ENCODE assay signal across 12 cellular contexts in the genomic region with DNA sequence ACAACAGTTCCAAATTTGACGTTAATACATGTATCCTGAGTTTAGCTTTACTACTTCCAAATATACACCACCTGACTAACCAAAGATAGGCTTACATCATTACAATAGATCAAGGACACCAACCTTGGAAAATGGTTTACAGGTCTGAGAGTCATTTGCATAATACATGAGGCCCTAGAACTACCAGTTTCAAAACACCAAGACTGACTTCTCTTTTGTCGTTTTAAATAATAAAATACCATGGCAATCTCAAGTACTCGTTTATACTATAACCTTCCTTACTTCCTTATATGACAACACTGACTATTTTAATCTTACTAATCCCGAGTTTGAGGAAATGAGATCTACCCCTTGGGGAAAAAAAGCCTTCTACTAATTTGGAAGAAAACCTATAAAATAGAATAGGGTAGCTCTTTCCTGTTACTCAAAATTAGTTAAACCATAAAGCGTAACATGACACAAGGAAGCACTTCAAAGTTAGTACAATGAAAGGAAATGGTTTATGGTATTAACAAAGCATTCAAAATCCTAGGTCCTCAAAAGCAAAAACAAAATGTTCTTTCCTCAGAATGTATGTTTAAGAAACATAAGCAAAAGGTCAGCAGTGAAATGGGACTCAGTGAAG. TPM values are rescaled to one million over a fixed set of nuclear protein-coding genes. Genes with fewer than 3 reads are reported as not detected.
A peak's percentile ranks its signal among the peaks of the same experiment; 100 is the strongest.
DNase-seq lines count a peak whose midpoint lies in the region; ATAC-seq and TF ChIP-seq lines count a peak whose summit lies in the region.
"Had no signal": no experiment of that assay in that cellular context is flagged by ENCODE, and none has a peak within 500 bp of the region (broad histone marks: within the 10 kb centered on the region; RNA-seq: fewer than 3 reads in every experiment).

No MANE protein-coding gene starts in this region.

- DNase-seq in CD14-positive monocyte (ENCODE audit: low spot score) = no peak
- DNase-seq in activated B cell treated with CpG ODN at 0.5 μM for 24 hours = no peak
- DNase-seq in NCI-H2081 treated with DMSO at 0.1 percent for 48 hours (lab: John Stamatoyannopoulos, UW) = no peak
- DNase-seq in NCI-H345 treated with DMSO at 0.1 percent for 48 hours (lab: John Stamatoyannopoulos, UW; ENCODE audit: unreplicated experiment) = no peak
- no peak for DNase-seq in left ventricle myocardium superior
- DNase-seq in DMS 273 treated with DMSO at 0.1 percent for 48 hours (lab: John Stamatoyannopoulos, UW) = no peak
- DNase-seq: activated CD8-positive, alpha-beta memory T cell treated with anti-CD3 and anti-CD28 coated beads, Interleukin-2, amount 10 ng/mL, durations not matched to agents 7 days and 5 days; AML-193; NCI-H82; stimulated activated CD4-positive, alpha-beta T cell treated with anti-CD3 and anti-CD28 coated beads, Interleukin-2, amount 100 ng/mL, for 48 hours had no signal

- no peaks in the 10 kb centered on the region for H3K27me3 Mint-ChIP-seq in CD14-positive monocyte (ENCODE audit: low read depth in 3 of 3)
- H3K27me3 Mint-ChIP-seq in activated B cell treated with CpG ODN at 0.5 μM for 24 hours = no peaks in the 10 kb centered on the region
- H3K27me3 Mint-ChIP-seq: activated CD8-positive, alpha-beta memory T cell treated with anti-CD3 and anti-CD28 coated beads, Interleukin-2, amount 10 ng/mL, durations not matched to agents 7 days and 5 days had no signal

- no peaks in the 10 kb centered on the region for H3K9me3 Mint-ChIP-seq in CD14-positive monocyte
- no peaks in the 10 kb centered on the region for H3K9me3 Mint-ChIP-seq in activated B cell treated with CpG ODN at 0.5 μM for 24 hours

- intact Hi-C loops in CD14-positive monocyte (cut with micrococcal nuclease) (no loop called here), activated B cell treated with CpG ODN at 0.5 μM for 24 hours (cut with micrococcal nuclease) (loop anchor here (5.0 kb wide), 1 partner anchor 42 kb away; a partner anchor contains a TSS), left ventricle myocardium superior (cut with micrococcal nuclease) (no loop called here)

- H3K36me3 Mint-ChIP-seq in CD14-positive monocyte = peaks cover 80 to 81% of the 10 kb centered on the region in 2 donors
- peaks cover 84% of the 10 kb centered on the region for H3K36me3 Mint-ChIP-seq in activated B cell treated with CpG ODN at 0.5 μM for 24 hours (ENCODE audit: low read depth)

- TF ChIP-seq CTCF in CD14-positive monocyte (IDR thresholded peaks at IDR 0.05) (no peak), activated B cell treated with CpG ODN at 0.5 μM for 24 hours (IDR thresholded peaks at IDR 0.05) (no peak)

- POLR2A ChIA-PET in activated B cell treated with CpG ODN at 0.5 μM for 24 hours (lab: Charles Lee) = interaction anchor here (0.5 kb wide), 1 partner anchor 32 kb away, joined by 3 read pairs; no protein-coding TSS in a partner anchor

- CTCF ChIA-PET in activated B cell treated with CpG ODN at 0.5 μM for 24 hours (lab: Charles Lee) = interaction anchor here (0.9 kb wide), 1 partner anchor 45 kb away, joined by 4 read pairs; no protein-coding TSS in a partner anchor

- H3K27ac Mint-ChIP-seq in CD14-positive monocyte = peak overlapping the region; percentile 31 to 89 (median 74)
- H3K27ac Mint-ChIP-seq in activated B cell treated with CpG ODN at 0.5 μM for 24 hours = peak overlapping the region; percentile 74
- H3K27ac Mint-ChIP-seq: activated CD8-positive, alpha-beta memory T cell treated with anti-CD3 and anti-CD28 coated beads, Interleukin-2, amount 10 ng/mL, durations not matched to agents 7 days and 5 days had no signal

- H3K4me3 Mint-ChIP-seq in CD14-positive monocyte (no peak overlapping the region), activated B cell treated with CpG ODN at 0.5 μM for 24 hours (no peak overlapping the region)
- H3K4me3 Mint-ChIP-seq: activated CD8-positive, alpha-beta memory T cell treated with anti-CD3 and anti-CD28 coated beads, Interleukin-2, amount 10 ng/mL, durations not matched to agents 7 days and 5 days had no signal

- ATAC-seq in GM19463 (IDR thresholded peaks at IDR 0.05; ENCODE audit: unreplicated experiment) (peak; percentile 83), HG03108 (IDR thresholded peaks at IDR 0.05; ENCODE audit: unreplicated experiment) (peak; percentile 89), activated B cell treated with CpG ODN at 0.5 μM for 24 hours (ENCODE audit: low read depth) (peak; percentile 31), left ventricle myocardium superior (no peak)
- ATAC-seq: activated CD8-positive, alpha-beta memory T cell treated with anti-CD3 and anti-CD28 coated beads, Interleukin-2, amount 10 ng/mL, durations not matched to agents 7 days and 5 days had no signal

- H3K4me1 Mint-ChIP-seq in CD14-positive monocyte = peaks cover 18% of the 10 kb centered on the region
- H3K4me1 Mint-ChIP-seq in activated B cell treated with CpG ODN at 0.5 μM for 24 hours = peaks cover 21% of the 10 kb centered on the region
- H3K4me1 Mint-ChIP-seq: activated CD8-positive, alpha-beta memory T cell treated with anti-CD3 and anti-CD28 coated beads, Interleukin-2, amount 10 ng/mL, durations not matched to agents 7 days and 5 days had no signal

RNA-seq across cellular contexts. Expression of a gene that starts 42.1 kb away (rescaled TPM):
- polyA plus RNA-seq in CD14-positive monocyte = 10 to 100 TPM; 46.9 to 52.9 TPM
- 84.4 and 96.8 TPM in 2 replicates for total RNA-seq in activated B cell treated with CpG ODN at 0.5 μM for 24 hours
- 85.2 TPM for total RNA-seq in left ventricle myocardium superior

RNA-seq across cellular contexts. Expression of a gene that starts 42.7 kb away (rescaled TPM):
- polyA plus RNA-seq in CD14-positive monocyte = 10 to 100 TPM; 10.6 to 13.3 TPM
- total RNA-seq in activated B cell treated with CpG ODN at 0.5 μM for 24 hours (7.9 and 8.4 TPM in 2 replicates), left ventricle myocardium superior (3.3 TPM)
